16 cellular contexts compared by ENCODE assay signal in the genomic region with DNA sequence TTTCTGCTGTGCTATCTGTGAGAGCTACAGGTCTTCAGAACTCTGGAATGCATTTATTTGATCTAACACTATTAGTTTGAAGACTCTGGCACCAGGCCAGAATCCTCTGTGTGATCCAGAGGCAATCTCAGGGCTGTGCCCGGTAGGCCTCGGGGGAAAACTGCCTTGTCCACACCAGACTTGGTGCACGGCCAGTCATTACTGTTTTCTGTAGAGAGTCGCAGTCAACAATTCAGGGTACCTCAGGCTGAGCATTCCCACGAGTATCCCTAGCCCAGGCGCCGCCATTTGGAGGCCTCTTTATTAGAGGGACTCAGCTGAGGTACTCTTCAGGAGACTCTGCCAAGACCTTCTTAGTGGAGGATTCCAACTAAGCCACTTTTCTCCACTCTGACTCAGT.
DNase-seq lines count a peak whose midpoint lies in the region; ATAC-seq and TF ChIP-seq lines count a peak whose summit lies in the region.
"Had no signal": no experiment of that assay in that cellular context is flagged by ENCODE, and none has a peak within 500 bp of the region (broad histone marks: within the 10 kb centered on the region; RNA-seq: fewer than 3 reads in every experiment).

No MANE protein-coding gene starts in this region.

- H3K27ac ChIP-seq in GM23338 (ENCODE audit: low read depth) (no peak overlapping the region), PC-3 (ENCODE audit: low read length) (no peak overlapping the region)
- H3K27ac ChIP-seq: parathyroid adenoma, Peyer's patch had no signal

- ATAC-seq in GM23338 (peak; percentile 80), PC-3 (no peak), GM21423 (IDR thresholded peaks at IDR 0.05; ENCODE audit: unreplicated experiment) (no peak), GM21526 (IDR thresholded peaks at IDR 0.05; ENCODE audit: low FRiP score, unreplicated experiment) (no peak)
- ATAC-seq: stimulated activated effector memory CD8-positive, alpha-beta T cell treated with anti-CD3 and anti-CD28 coated beads, Interleukin-12 subunit alpha, Interleukin-12 subunit beta, amount 100 ng/mL, for 72 hours had no signal

- POLR2A ChIA-PET in PC-3 (lab: Charles Lee; ENCODE audit: unreplicated experiment): no interaction called here
- POLR2A ChIA-PET in activated CD4-positive, alpha-beta T cell treated with anti-CD3 and anti-CD28 coated beads, Interleukin-2, amount 10 ng/mL, durations not matched to agents 7 days and 5 days (lab: Charles Lee): no interaction called here

- H3K27me3 Mint-ChIP-seq in GM23338 (ENCODE audit: insufficient read depth, low read depth, poor library complexity): no peaks in the 10 kb centered on the region
- no peaks in the 10 kb centered on the region for H3K27me3 Mint-ChIP-seq in activated CD4-positive, alpha-beta T cell treated with anti-CD3 and anti-CD28 coated beads, Interleukin-2, amount 10 ng/mL, durations not matched to agents 7 days and 5 days
- H3K27me3 Mint-ChIP-seq: memory B cell had no signal

- no peaks in the 10 kb centered on the region for H4K20me1 ChIP-seq in GM23338 (replicated peaks; ENCODE audit: insufficient read depth)
- no peaks in the 10 kb centered on the region for H4K20me1 ChIP-seq in PC-3 (ENCODE audit: low read length)

- H3K4me2 ChIP-seq in GM23338 (peak overlapping the region; percentile 44; the same call in 1 of the 2 replicates), PC-3 (ENCODE audit: low read length) (no peak overlapping the region)

- no TSS peak for BruUV-seq in PC-3 (replicated peaks; lab: Mats Ljungman, UMichigan)

- TF ChIP-seq CTCF in GM23338 (conservative IDR thresholded peaks at IDR 0.05; ENCODE audit: low read depth in 2 of 2) (no peak), PC-3 (conservative IDR thresholded peaks at IDR 0.05; ENCODE audit: low read depth, low read length) (no peak)

- H3K79me2 ChIP-seq in GM23338 (replicated peaks; ENCODE audit: insufficient read depth): no peaks in the 10 kb centered on the region
- no peaks in the 10 kb centered on the region for H3K79me2 ChIP-seq in PC-3 (ENCODE audit: low read length)
- H3K79me2 ChIP-seq: parathyroid adenoma had no signal

- no peaks in the 10 kb centered on the region for H3K27me3 ChIP-seq in GM23338 (ENCODE audit: insufficient read depth)
- no peaks in the 10 kb centered on the region for H3K27me3 ChIP-seq in PC-3 (ENCODE audit: low read length)
- H3K27me3 ChIP-seq: Peyer's patch had no signal

- intact Hi-C loops in PC-3 (cut with micrococcal nuclease): no loop called here

- H3K9me3 Mint-ChIP-seq in GM23338: peaks cover 8% of the 10 kb centered on the region; the same call in 2 of the 3 replicates
- peaks cover 5% of the 10 kb centered on the region for H3K9me3 Mint-ChIP-seq in activated CD4-positive, alpha-beta T cell treated with anti-CD3 and anti-CD28 coated beads, Interleukin-2, amount 10 ng/mL, durations not matched to agents 7 days and 5 days

- H3K9me2 ChIP-seq in GM23338 (ENCODE audit: insufficient read depth): 0 out of 2 replicates have a peak, but pooled peaks cover 3% of the 10 kb centered on the region
- no peaks in the 10 kb centered on the region for H3K9me2 ChIP-seq in PC-3 (replicated peaks; ENCODE audit: low read length)

- CTCF ChIA-PET in PC-3 (lab: Charles Lee): no interaction called here
- CTCF ChIA-PET in activated CD4-positive, alpha-beta T cell treated with anti-CD3 and anti-CD28 coated beads, Interleukin-2, amount 10 ng/mL, durations not matched to agents 7 days and 5 days (lab: Charles Lee): no interaction called here

- no peaks in the 10 kb centered on the region for H3K9me3 ChIP-seq in PC-3 (ENCODE audit: low read length)
- H3K9me3 ChIP-seq: Peyer's patch had no signal

- no peaks in the 10 kb centered on the region; the same call in 2 of the 3 replicates for H3K36me3 Mint-ChIP-seq in GM23338 (ENCODE audit: low read depth)
- H3K36me3 Mint-ChIP-seq in activated CD4-positive, alpha-beta T cell treated with anti-CD3 and anti-CD28 coated beads, Interleukin-2, amount 10 ng/mL, durations not matched to agents 7 days and 5 days (ENCODE audit: low read depth): no peaks in the 10 kb centered on the region
- H3K36me3 Mint-ChIP-seq: CD14-positive monocyte; memory B cell; stimulated activated effector memory CD8-positive, alpha-beta T cell treated with anti-CD3 and anti-CD28 coated beads, Interleukin-12 subunit alpha, Interleukin-12 subunit beta, amount 100 ng/mL, for 72 hours had no signal

- H3K4me1 ChIP-seq in GM23338 (ENCODE audit: insufficient read depth) (peaks cover 15% of the 10 kb centered on the region; the same call in 1 of the 2 replicates), PC-3 (ENCODE audit: insufficient read depth, low read length) (no peaks in the 10 kb centered on the region)
- H3K4me1 ChIP-seq: parathyroid adenoma, Peyer's patch had no signal

- no peak overlapping the region for H3K4me3 Mint-ChIP-seq in GM23338
- H3K4me3 Mint-ChIP-seq in activated CD4-positive, alpha-beta T cell treated with anti-CD3 and anti-CD28 coated beads, Interleukin-2, amount 10 ng/mL, durations not matched to agents 7 days and 5 days: no peak overlapping the region
- H3K4me3 Mint-ChIP-seq: CD14-positive monocyte; memory B cell; stimulated activated effector memory CD8-positive, alpha-beta T cell treated with anti-CD3 and anti-CD28 coated beads, Interleukin-12 subunit alpha, Interleukin-12 subunit beta, amount 100 ng/mL, for 72 hours had no signal

- peak; percentile 2 for DNase-seq in Ammon's horn (ENCODE audit: low spot score)
- DNase-seq in GM23338 (ENCODE audit: low spot score): peak; percentile 11
- DNase-seq in PC-3: no peak
- DNase-seq in iPS DF 19.7 (ENCODE audit: low read depth, low spot score): peak; percentile 1
- DNase-seq in activated CD4-positive, alpha-beta T cell treated with anti-CD3 and anti-CD28 coated beads, Interleukin-2, amount 10 ng/mL, durations not matched to agents 7 days and 5 days: no peak
- DNase-seq in GM03348 (ENCODE audit: low spot score): no peak
- DNase-seq: glutamatergic neuron; NCI-H187; Peyer's patch; stimulated activated CD4-positive, alpha-beta T cell treated with anti-CD3 and anti-CD28 coated beads, Interleukin-1b, Interleukin-23, amount 100 ng/mL, for 48 hours had no signal

- H2AFZ ChIP-seq in GM23338 (peak overlapping the region; percentile 87), PC-3 (ENCODE audit: low read length) (0 out of 2 replicates have a peak overlapping the region, but pooled peaks have one; percentile 18)
- H2AFZ ChIP-seq: parathyroid adenoma had no signal

- H3K4me3 ChIP-seq in GM23338: peak overlapping the region; percentile 12; the same call in 1 of the 2 replicates
- no peak overlapping the region for H3K4me3 ChIP-seq in PC-3 (ENCODE audit: low read length)
- H3K4me3 ChIP-seq: Peyer's patch had no signal

- H3F3A ChIP-seq in GM23338 (replicated peaks; ENCODE audit: low read depth) (no peaks in the 10 kb centered on the region), PC-3 (ENCODE audit: low read length, unreplicated experiment) (no peaks in the 10 kb centered on the region)

- peak overlapping the region; percentile 85 for H3K27ac Mint-ChIP-seq in GM23338
- H3K27ac Mint-ChIP-seq in activated CD4-positive, alpha-beta T cell treated with anti-CD3 and anti-CD28 coated beads, Interleukin-2, amount 10 ng/mL, durations not matched to agents 7 days and 5 days: no peak overlapping the region
- H3K27ac Mint-ChIP-seq: CD14-positive monocyte; memory B cell; stimulated activated effector memory CD8-positive, alpha-beta T cell treated with anti-CD3 and anti-CD28 coated beads, Interleukin-12 subunit alpha, Interleukin-12 subunit beta, amount 100 ng/mL, for 72 hours had no signal

- no peak overlapping the region for H3K9ac ChIP-seq in PC-3 (ENCODE audit: low read length)
- H3K9ac ChIP-seq: parathyroid adenoma had no signal

- no peaks in the 10 kb centered on the region for H3K36me3 ChIP-seq in GM23338 (ENCODE audit: insufficient read depth)
- H3K36me3 ChIP-seq in PC-3 (ENCODE audit: low read depth, low read length): no peaks in the 10 kb centered on the region
- H3K36me3 ChIP-seq: Peyer's patch had no signal

- peaks cover 17% of the 10 kb centered on the region for H3K4me1 Mint-ChIP-seq in GM23338
- H3K4me1 Mint-ChIP-seq in activated CD4-positive, alpha-beta T cell treated with anti-CD3 and anti-CD28 coated beads, Interleukin-2, amount 10 ng/mL, durations not matched to agents 7 days and 5 days: no peaks in the 10 kb centered on the region
- H3K4me1 Mint-ChIP-seq: CD14-positive monocyte; memory B cell; stimulated activated effector memory CD8-positive, alpha-beta T cell treated with anti-CD3 and anti-CD28 coated beads, Interleukin-12 subunit alpha, Interleukin-12 subunit beta, amount 100 ng/mL, for 72 hours had no signal

TF ChIP-seq in GM23338, 12 proteins besides CTCF, POLR2A, EP300 and RAD21:
- no peak for TF ChIP-seq STAT1 (IDR thresholded peaks at IDR 0.05; ENCODE audit: unreplicated experiment)
- no peak for TF ChIP-seq ZNF114 (CRISPR knock-in tag; IDR thresholded peaks at IDR 0.05)
TF ChIP-seq in GM23338: peak in this region for 0.

Comparison
In these comparisons a context has a peak if more than half of its experiments do, and no peak if none do; other contexts are left out.
1. DNase-seq: peak in Ammon's horn (single experiment), GM23338 (single experiment) and iPS DF 19.7 (single experiment); none in PC-3 (single experiment), activated CD4-positive, alpha-beta T cell treated with anti-CD3 and anti-CD28 coated beads, Interleukin-2, amount 10 ng/mL, durations not matched to agents 7 days and 5 days (single experiment) and GM03348 (single experiment).